19 cellular contexts compared by ENCODE assay signal in the genomic region with DNA sequence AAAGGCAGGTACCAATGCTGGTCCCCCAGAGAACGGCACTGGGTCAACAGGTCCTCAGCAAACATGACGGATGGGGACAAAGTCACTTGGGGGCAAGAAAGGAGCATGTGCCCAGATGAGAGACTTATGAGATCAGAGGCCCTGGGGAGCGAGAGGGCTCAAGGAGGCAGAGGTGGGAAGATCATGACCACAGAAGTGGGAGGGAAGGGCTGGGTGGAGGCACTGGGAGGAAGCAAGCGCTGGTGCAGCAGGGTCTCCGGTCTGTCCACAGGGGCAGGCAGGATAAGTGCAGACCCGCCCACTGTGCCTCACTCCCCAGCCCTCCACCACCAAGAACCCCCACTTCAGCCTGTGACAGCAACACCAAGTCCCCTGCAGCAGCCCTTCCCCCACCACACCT. TPM values are rescaled to one million over a fixed set of nuclear protein-coding genes. Genes with fewer than 3 reads are reported as not detected.
DNase-seq lines count a peak whose midpoint lies in the region; ATAC-seq, FAIRE-seq and TF ChIP-seq lines count a peak whose summit lies in the region.
"Had no signal": no experiment of that assay in that cellular context is flagged by ENCODE, and none has a peak within 500 bp of the region (broad histone marks: within the 10 kb centered on the region; RNA-seq: fewer than 3 reads in every experiment).

No MANE protein-coding gene starts in this region.

- POLR2A ChIA-PET in H1 (lab: Charles Lee; ENCODE audit: partially characterized antibody) = interaction anchor here (1.1 to 1.4 kb wide), 2 partner anchors 9 to 43 kb away, joined by 3 to 4 read pairs; no protein-coding TSS in a partner anchor

- no peak overlapping the region for H2BK20ac ChIP-seq in H1 (ENCODE audit: low read length)

- no peak overlapping the region for H4K91ac ChIP-seq in H1 (replicated peaks; ENCODE audit: insufficient read length, low read length)

- H2BK5ac ChIP-seq in H1 (ENCODE audit: low read depth, low read length) = no peak overlapping the region

- H3K9me3 Mint-ChIP-seq in activated CD8-positive, alpha-beta memory T cell treated with anti-CD3 and anti-CD28 coated beads, Interleukin-2, amount 10 ng/mL, durations not matched to agents 7 days and 5 days (ENCODE audit: low read depth) = no peaks in the 10 kb centered on the region
- H3K9me3 Mint-ChIP-seq: activated naive CD4-positive, alpha-beta T cell treated with anti-CD3 and anti-CD28 coated beads, Interleukin-2, amount 50 U/mL, for 72 hours; activated T-helper 1 cell treated with anti-CD3 and anti-CD28 coated beads, Interleukin-12 subunit alpha, Interleukin-12 subunit beta, Interleukin-2, Interleukin-4 antibody, amounts not matched to agents 30 ng/mL and 10 ng/mL and 1 ng/mL, durations not matched to agents 14 hours and 24 hours and 36 hours had no signal

- H3K9ac ChIP-seq in H1 (replicated peaks in 1 of 4; ENCODE audit: extremely low read depth in 1 of 4, low read depth in 3 of 4, low read length in 3 of 4) = no peak overlapping the region

- intact Hi-C loops in upper lobe of right lung (cut with DNase I) = no loop called here

- H2BK12ac ChIP-seq in H1 (ENCODE audit: low read depth, low read length) = no peak overlapping the region

- H3K4ac ChIP-seq in H1 (replicated peaks; ENCODE audit: insufficient read length, low read depth, low read length) = no peak overlapping the region

- no peak overlapping the region for H3K27ac Mint-ChIP-seq in activated CD8-positive, alpha-beta memory T cell treated with anti-CD3 and anti-CD28 coated beads, Interleukin-2, amount 10 ng/mL, durations not matched to agents 7 days and 5 days

- no peak overlapping the region for H3K4me3 Mint-ChIP-seq in activated CD8-positive, alpha-beta memory T cell treated with anti-CD3 and anti-CD28 coated beads, Interleukin-2, amount 10 ng/mL, durations not matched to agents 7 days and 5 days

- no peaks in the 10 kb centered on the region for H3K79me1 ChIP-seq in H1 (ENCODE audit: low read depth, low read length)

- no peak overlapping the region for H4K8ac ChIP-seq in H1 (ENCODE audit: extremely low read depth, insufficient read depth, low read length)

- H3K79me2 ChIP-seq in H1 (ENCODE audit: control insufficient read depth in 1 of 2, insufficient read depth in 2 of 2, low read length in 2 of 2) = no peaks in the 10 kb centered on the region
- no peaks in the 10 kb centered on the region for H3K79me2 ChIP-seq in osteoblast (ENCODE audit: insufficient read depth, low read length)

- H3K18ac ChIP-seq in H1 (ENCODE audit: extremely low read depth, low read length) = no peak overlapping the region

- H3K4me3 ChIP-seq in NB4 (ENCODE audit: low read depth, low read length) (no peak overlapping the region), H1 (ENCODE audit: extremely low read depth in 1 of 4, insufficient read depth in 2 of 4, low read depth in 3 of 4, low read length in 4 of 4) (no peak overlapping the region), upper lobe of right lung (no peak overlapping the region), osteoblast (ENCODE audit: insufficient read depth, low read length) (no peak overlapping the region)

- peaks cover 10% of the 10 kb centered on the region; the same call in 1 of the 2 replicates for H3K23me2 ChIP-seq in H1 (ENCODE audit: low read depth, low read length)

- ATAC-seq in activated CD8-positive, alpha-beta memory T cell treated with anti-CD3 and anti-CD28 coated beads, Interleukin-2, amount 10 ng/mL, durations not matched to agents 7 days and 5 days = peak; percentile 35
- ATAC-seq in upper lobe of right lung = peak; percentile 1

- H4K20me1 ChIP-seq in H1 (replicated peaks in 1 of 2; ENCODE audit: control insufficient read depth in 1 of 2, insufficient read depth in 2 of 2, low read length in 2 of 2) = peaks cover 0 to 2% of the 10 kb centered on the region in 2 experiments
- H4K20me1 ChIP-seq in osteoblast (ENCODE audit: insufficient read depth, low read length) = no peaks in the 10 kb centered on the region

- 88% methylated on average over 6 of the region's 6 CpGs; no CpG with 5 or more reads in 1 of the 2 experiments for WGBS in H1 (ENCODE audit: extremely low coverage in 1 of 2, insufficient coverage in 1 of 2, insufficient read length in 1 of 2, insufficient replicate concordance in 2 of 2, low coverage in 1 of 2, low lambda C conversion rate in 2 of 2, missing lambda C conversion rate in 1 of 2), 2 experiments

- H3K23ac ChIP-seq in H1 (ENCODE audit: insufficient read length) = no peak overlapping the region

- H4K5ac ChIP-seq in H1 (ENCODE audit: insufficient read length, low read depth, low read length) = no peak overlapping the region

- H2BK120ac ChIP-seq in H1 (replicated peaks; ENCODE audit: low read depth, low read length) = no peak overlapping the region

- peaks cover 33% of the 10 kb centered on the region for H3K4me1 Mint-ChIP-seq in activated CD8-positive, alpha-beta memory T cell treated with anti-CD3 and anti-CD28 coated beads, Interleukin-2, amount 10 ng/mL, durations not matched to agents 7 days and 5 days

- no peaks in the 10 kb centered on the region for H3K36me3 ChIP-seq in H1 (ENCODE audit: control insufficient read depth in 2 of 4, insufficient read depth in 4 of 4, low read length in 3 of 4)
- H3K36me3 ChIP-seq in upper lobe of right lung = no peaks in the 10 kb centered on the region
- no peaks in the 10 kb centered on the region for H3K36me3 ChIP-seq in osteoblast (ENCODE audit: insufficient read depth, low read length)

- no peak for TF ChIP-seq CTCF in NB4 (IDR thresholded peaks at IDR 0.05; ENCODE audit: low read depth, low read length)
- no peak for TF ChIP-seq CTCF in H1 (IDR thresholded peaks at IDR 0.05; ENCODE audit: control extremely low read depth in 1 of 3, insufficient read depth in 1 of 3, low read depth in 1 of 3, low read length in 3 of 3)
- TF ChIP-seq CTCF in upper lobe of right lung (IDR thresholded peaks at IDR 0.05) = no peak
- TF ChIP-seq CTCF in osteoblast (IDR thresholded peaks at IDR 0.05; ENCODE audit: extremely low read depth, low read depth, low read length) = no peak

- FAIRE-seq in H1 (lab: Jason Lieb, UNC) = no peak
- no peak for FAIRE-seq in RCC 7860 (lab: Jason Lieb, UNC)

- peaks cover 1 to 23% (median 18%) of the 10 kb centered on the region in 4 experiments for H3K4me1 ChIP-seq in H1 (replicated peaks in 1 of 4; ENCODE audit: control insufficient read depth in 3 of 4, insufficient read depth in 4 of 4, low read length in 3 of 4)
- H3K4me1 ChIP-seq in upper lobe of right lung = peaks cover 12% of the 10 kb centered on the region
- no peaks in the 10 kb centered on the region for H3K4me1 ChIP-seq in osteoblast (ENCODE audit: insufficient read depth, low read length)

- H2AFZ ChIP-seq in H1 (ENCODE audit: low read length) = no peak overlapping the region
- H2AFZ ChIP-seq in osteoblast (ENCODE audit: low read length) = no peak overlapping the region

- DNase-seq in activated CD8-positive, alpha-beta memory T cell treated with anti-CD3 and anti-CD28 coated beads, Interleukin-2, amount 10 ng/mL, durations not matched to agents 7 days and 5 days = no peak
- DNase-seq in activated CD8-positive, alpha-beta memory T cell treated with anti-CD3 and anti-CD28 coated beads, Interleukin-2, amount 50 U/mL, for 4 hours = no peak
- peak; percentile 66 for DNase-seq in NB4 (ENCODE audit: low read depth)
- DNase-seq in H1 (ENCODE audit: low read depth in 1 of 2, low spot score in 2 of 2) = no peak
- no peak for DNase-seq in upper lobe of right lung
- DNase-seq in RCC 7860 (ENCODE audit: low spot score) = no peak
- no peak for DNase-seq in AG08395 (ENCODE audit: low spot score)
- DNase-seq in osteoblast (ENCODE audit: insufficient read length, low spot score, missing footprints) = no peak
- DNase-seq: activated CD4-positive, alpha-beta T cell treated with anti-CD3 and anti-CD28 coated beads for 1 hour; cerebellar nuclear complex; DMS 273 treated with DMSO at 0.1 percent for 48 hours; kidney glomerular epithelial cell; NCI-H2081; NCI-H226; SW 1271 had no signal

- no peak for TF ChIP-seq RAD21 in H1 (IDR thresholded peaks at IDR 0.05 in 1 of 2, conservative IDR thresholded peaks at IDR 0.05 in 1 of 2; ENCODE audit: low read depth in 2 of 2, low read length in 2 of 2)

- no peak overlapping the region for H2AK5ac ChIP-seq in H1 (ENCODE audit: low read depth, low read length)

- peak overlapping the region; percentile 81; the same call in 1 of the 2 replicates for H2BK15ac ChIP-seq in H1 (ENCODE audit: low read length)

- no peak for TF ChIP-seq POLR2A in NB4 (IDR thresholded peaks at IDR 0.05; ENCODE audit: extremely low read depth, insufficient read length)
- TF ChIP-seq POLR2A in H1 (IDR thresholded peaks at IDR 0.05; ENCODE audit: control extremely low read depth in 1 of 2, low read depth in 2 of 2, low read length in 2 of 2) = no peak

- no peak overlapping the region for H3K14ac ChIP-seq in H1 (ENCODE audit: insufficient read length)

- H3K27ac ChIP-seq in H1 (ENCODE audit: low read depth, low read length) = no peak overlapping the region
- no peak overlapping the region for H3K27ac ChIP-seq in upper lobe of right lung
- no peak overlapping the region for H3K27ac ChIP-seq in osteoblast (ENCODE audit: low read depth, low read length)

- H3K9me3 ChIP-seq in H1 (ENCODE audit: insufficient read depth in 2 of 2, low read depth in 1 of 2, low read length in 1 of 2) (no peaks in the 10 kb centered on the region), upper lobe of right lung (no peaks in the 10 kb centered on the region), osteoblast (ENCODE audit: low read depth, low read length) (no peaks in the 10 kb centered on the region)

- no peak overlapping the region for H3K56ac ChIP-seq in H1 (replicated peaks; ENCODE audit: insufficient read length, low read depth, low read length)

- H3K36me3 Mint-ChIP-seq in activated CD8-positive, alpha-beta memory T cell treated with anti-CD3 and anti-CD28 coated beads, Interleukin-2, amount 10 ng/mL, durations not matched to agents 7 days and 5 days = no peaks in the 10 kb centered on the region

- H3K4me2 ChIP-seq in H1 (ENCODE audit: insufficient read depth in 1 of 2, low read depth in 2 of 2, low read length in 2 of 2) = no peak overlapping the region
- H3K4me2 ChIP-seq in osteoblast (ENCODE audit: insufficient read depth, low read length) = no peak overlapping the region

- CTCF ChIA-PET in activated CD8-positive, alpha-beta memory T cell treated with anti-CD3 and anti-CD28 coated beads, Interleukin-2, amount 10 ng/mL, durations not matched to agents 7 days and 5 days (lab: Charles Lee) = interaction anchor here (2.3 kb wide), 1 partner anchor 12 kb away, joined by 6 read pairs; no protein-coding TSS in a partner anchor
- CTCF ChIA-PET in H1 (lab: Charles Lee; ENCODE audit: partially characterized antibody) = interaction anchor here (2.1 to 3.0 kb wide), 2 partner anchors 13 to 14 kb away, joined by 6 to 25 read pairs; no protein-coding TSS in a partner anchor

- no peak for TF ChIP-seq EP300 in H1 (IDR thresholded peaks at IDR 0.05; ENCODE audit: borderline replicate concordance in 1 of 2, low read depth in 2 of 2, low read length in 2 of 2)

- peaks cover 62% of the 10 kb centered on the region for H3K27me3 Mint-ChIP-seq in activated CD8-positive, alpha-beta memory T cell treated with anti-CD3 and anti-CD28 coated beads, Interleukin-2, amount 10 ng/mL, durations not matched to agents 7 days and 5 days

- H3K27me3 ChIP-seq in H1 (replicated peaks in 1 of 4; ENCODE audit: control insufficient read depth in 3 of 4, extremely low read depth in 1 of 4, insufficient read depth in 3 of 4, low read length in 3 of 4) = peaks cover 0 to 22% (median 20%) of the 10 kb centered on the region in 4 experiments; a peak in 6 of 7 replicates
- peaks cover 25% of the 10 kb centered on the region for H3K27me3 ChIP-seq in upper lobe of right lung
- peaks cover 41% of the 10 kb centered on the region for H3K27me3 ChIP-seq in osteoblast (ENCODE audit: insufficient read depth, low read length)

RNA-seq across cellular contexts. Expression of gene ELFN2, which starts 10.9 kb away (rescaled TPM):
- under 1 TPM; 0.07 to 0.50 TPM for total RNA-seq in activated CD8-positive, alpha-beta memory T cell treated with anti-CD3 and anti-CD28 coated beads, Interleukin-2, amount 10 ng/mL, durations not matched to agents 7 days and 5 days
- total RNA-seq in H1 (2021; fragmentation: NEBNext Ultra II Directional; extraction: Animal tissue kit (Norgen Biotek cat#: 25700)) = 0.63 and 0.88 TPM in 2 replicates
- polyA plus RNA-seq in H1 (2011; rRNA removed) = 0.88 and 1.3 TPM in 2 replicates
- 0.70 TPM for polyA plus RNA-seq in H1 (2011; cell fraction: cytosol; rRNA removed)
- 2.5 TPM for polyA plus RNA-seq in H1 (2011; cell fraction: nucleus; rRNA removed)
- 0.71 to 1.4 TPM (median 0.83 TPM) in 4 replicates for polyA plus RNA-seq in H1 (2012, experiment 1 of 2)
- polyA plus RNA-seq in H1 (2012, experiment 2 of 2) = 0.37 TPM
- 0.41 TPM for polyA plus RNA-seq in H1 (2013, experiment 1 of 2)
- polyA plus RNA-seq in H1 (2013, experiment 2 of 2) = 0.35 TPM
- 0.50 and 0.54 TPM in 2 replicates for polyA minus RNA-seq in H1 (2011; rRNA and poly(A)+ RNA removed)
- 0.73 TPM for polyA minus RNA-seq in H1 (2011; cell fraction: cytosol; rRNA and poly(A)+ RNA removed)
- 0.40 TPM for polyA minus RNA-seq in H1 (2011; cell fraction: nucleus; rRNA and poly(A)+ RNA removed)
- total RNA-seq in upper lobe of right lung (0.72 TPM), osteoblast (under 0.01 and 0.29 TPM in 2 replicates)
- total RNA-seq: A673, lung microvascular endothelial cell had no signal
